Comparison of ENCODE assay signal across 8 cellular contexts in genomic region chr4:139554726-139555072, GRCh38. TPM values are rescaled to one million over a fixed set of nuclear protein-coding genes. Genes with fewer than 3 reads are reported as not detected.
DNase-seq lines count a peak whose midpoint lies in the region; ATAC-seq and TF ChIP-seq lines count a peak whose summit lies in the region.

No MANE protein-coding gene starts in this region.

- H3K9me3 Mint-ChIP-seq in natural killer cell = no peaks in the 10 kb centered on the region

- TF ChIP-seq CTCF in AG10803 (conservative IDR thresholded peaks at IDR 0.05; ENCODE audit: low read length) (no peak), KMS-11 (conservative IDR thresholded peaks at IDR 0.05; ENCODE audit: low read depth, low read length) (no peak), choroid plexus epithelial cell (conservative IDR thresholded peaks at IDR 0.05; ENCODE audit: low read depth, low read length) (no peak), natural killer cell (IDR thresholded peaks at IDR 0.05) (no peak)

- H3K4me2 ChIP-seq in KMS-11 = peak overlapping the region; percentile 79

- no peak for ATAC-seq in natural killer cell
- ATAC-seq in left lobe of liver = no peak
- ATAC-seq in esophagus mucosa = no peak

- no peaks in the 10 kb centered on the region for H3K36me3 Mint-ChIP-seq in natural killer cell

- H3K4me3 Mint-ChIP-seq in natural killer cell = peak overlapping the region; percentile 93

- peaks cover 21% of the 10 kb centered on the region; the same call in 1 of the 2 replicates for H4K20me1 ChIP-seq in KMS-11 (ENCODE audit: insufficient read depth)

- H3K27ac Mint-ChIP-seq in natural killer cell = peak overlapping the region; percentile 83 to 93

- DNase-seq in AG10803 (ENCODE audit: low read depth) = no peak
- DNase-seq in choroid plexus epithelial cell (ENCODE audit: low read depth) = no peak
- DNase-seq in natural killer cell = no peak
- no peak for DNase-seq in left lobe of liver (ENCODE audit: low spot score)
- no peak for DNase-seq in NCI-H2171 (lab: John Stamatoyannopoulos, UW)
- DNase-seq in NCI-H2227 (lab: John Stamatoyannopoulos, UW; ENCODE audit: unreplicated experiment) = no peak

- intact Hi-C loops in natural killer cell (cut with micrococcal nuclease) = no loop called here

- no peaks in the 10 kb centered on the region for H3K27me3 ChIP-seq in KMS-11 (ENCODE audit: insufficient read depth, low read depth)

- H3K79me2 ChIP-seq in KMS-11 (ENCODE audit: insufficient read depth, low read depth) = peaks cover 54% of the 10 kb centered on the region

- H3K9ac ChIP-seq in KMS-11 = peak overlapping the region; percentile 97

- peaks cover 22 to 24% of the 10 kb centered on the region in 2 donors for H3K4me1 Mint-ChIP-seq in natural killer cell

- H3K36me3 ChIP-seq in KMS-11 (ENCODE audit: insufficient read depth) = no peaks in the 10 kb centered on the region

- peak overlapping the region; percentile 86; the same call in 1 of the 2 replicates for H2AFZ ChIP-seq in KMS-11 (ENCODE audit: low read depth)

- peaks cover 43 to 48% of the 10 kb centered on the region in 2 donors for H3K27me3 Mint-ChIP-seq in natural killer cell (ENCODE audit: low read depth in 2 of 2)

- peak overlapping the region; percentile 90; the same call in 1 of the 2 replicates for H3K27ac ChIP-seq in KMS-11

- H3K4me3 ChIP-seq in AG10803 (ENCODE audit: low read length) (peak overlapping the region; percentile 88), KMS-11 (IDR thresholded peaks at IDR 0.05; ENCODE audit: insufficient read depth, low read depth, low read length) (peak overlapping the region; percentile 57), choroid plexus epithelial cell (ENCODE audit: low read depth, low read length) (peak overlapping the region; percentile 89)

- peaks cover 58% of the 10 kb centered on the region for H3K4me1 ChIP-seq in KMS-11 (ENCODE audit: low read depth, poor library complexity, severe bottlenecking)

RNA-seq across cellular contexts. Expression of gene SETD7, which starts 1.3 kb away (rescaled TPM):
- total RNA-seq in natural killer cell (1 to 10 TPM; 2.6 to 4.1 (median 3.3) TPM), left lobe of liver (47.0 TPM), esophagus mucosa (19.9 TPM)
